In genomic region chr1:29258974-29259801, GRCh38 we compare ENCODE assay signal across 8 cellular contexts. TPM values are rescaled to one million over a fixed set of nuclear protein-coding genes. Genes with fewer than 3 reads are reported as not detected.
DNase-seq lines count a peak whose midpoint lies in the region; ATAC-seq, FAIRE-seq and TF ChIP-seq lines count a peak whose summit lies in the region.

No MANE protein-coding gene starts in this region.

- peak overlapping the region; percentile 69 for H3K4me2 ChIP-seq in K562 (ENCODE audit: insufficient read depth, low read length)
- peak overlapping the region; percentile 69 for H3K4me2 ChIP-seq in keratinocyte (ENCODE audit: control insufficient read depth, extremely low read depth, insufficient read depth, low read depth, low read length)

- peak in 1 of 3 experiments; percentile 41; a peak in 1 of 6 replicates for TF ChIP-seq CTCF in K562 (IDR thresholded peaks at IDR 0.05 in 2 of 3, conservative IDR thresholded peaks at IDR 0.05 in 1 of 3; ENCODE audit: insufficient read depth in 2 of 3, low read depth in 1 of 3, low read length in 3 of 3)
- no peak for TF ChIP-seq CTCF in keratinocyte (optimal IDR thresholded peaks at IDR 0.05 in 1 of 3, IDR thresholded peaks at IDR 0.05 in 1 of 3, conservative IDR thresholded peaks at IDR 0.05 in 1 of 3; ENCODE audit: extremely low read depth in 1 of 3, insufficient read depth in 2 of 3, low read length in 3 of 3)

- peak; percentile 61 for ATAC-seq in K562
- ATAC-seq in stimulated activated naive CD8-positive, alpha-beta T cell treated with anti-CD3 and anti-CD28 coated beads, Interleukin-15, Interleukin-2, amounts not matched to agents 100 U/mL and 50 U/mL, for 24 hours: peak; percentile 32
- ATAC-seq in GM18517 (IDR thresholded peaks at IDR 0.05; ENCODE audit: unreplicated experiment): no peak
- no peak for ATAC-seq in GM19463 (IDR thresholded peaks at IDR 0.05; ENCODE audit: unreplicated experiment)

- peak overlapping the region; percentile 59 for H3K4me3 ChIP-seq in Jurkat, Clone E6-1 (ENCODE audit: low read length)
- peak overlapping the region; percentile 39 for H3K4me3 ChIP-seq in K562
- H3K4me3 ChIP-seq in keratinocyte (ENCODE audit: control insufficient read depth in 2 of 3, extremely low read depth in 1 of 3, insufficient read depth in 2 of 3, low read depth in 1 of 3, low read length in 3 of 3): peak overlapping the region; percentile 41 to 51 (median 49)

- no peaks in the 10 kb centered on the region for H3K36me3 ChIP-seq in K562 (ENCODE audit: control insufficient read depth, insufficient read depth, low read length)
- no peaks in the 10 kb centered on the region for H3K36me3 ChIP-seq in keratinocyte (ENCODE audit: control insufficient read depth in 2 of 2, extremely low read depth in 1 of 2, insufficient read depth in 2 of 2, low read length in 2 of 2)

- peaks cover 8% of the 10 kb centered on the region; the same call in 1 of the 2 replicates for H4K20me1 ChIP-seq in K562 (replicated peaks; ENCODE audit: control insufficient read depth, insufficient read depth, low read length)
- H4K20me1 ChIP-seq in keratinocyte (ENCODE audit: control insufficient read depth, extremely low read depth, insufficient read depth, low read length): no peaks in the 10 kb centered on the region

- peaks cover 23 to 34% of the 10 kb centered on the region in 2 experiments for H3K4me1 ChIP-seq in K562 (replicated peaks in 1 of 2; ENCODE audit: control insufficient read depth in 2 of 2, insufficient read depth in 2 of 2, low read length in 2 of 2)
- H3K4me1 ChIP-seq in keratinocyte (ENCODE audit: control insufficient read depth, extremely low read depth, insufficient read depth, low read length): no peaks in the 10 kb centered on the region

- DNase-seq in Jurkat, Clone E6-1 (ENCODE audit: low read depth, low spot score): peak; percentile 44
- DNase-seq in K562 (ENCODE audit: extremely low read depth in 1 of 4, low spot score in 3 of 4): peak; percentile 20 to 59 (median 46)
- DNase-seq in keratinocyte (ENCODE audit: low read depth, low spot score): no peak
- DNase-seq in stimulated activated naive CD8-positive, alpha-beta T cell treated with anti-CD3 and anti-CD28 coated beads, Interleukin-15, Interleukin-2, amounts not matched to agents 100 U/mL and 50 U/mL, for 24 hours: no peak
- DNase-seq in activated gamma-delta T cell treated with Interleukin-2 at 50 U/mL for 16 hours: no peak
- DNase-seq in mucosa of gallbladder (ENCODE audit: low spot score): no peak

- H3K27ac ChIP-seq in K562 (ENCODE audit: extremely low read depth, low read depth, low read length) (no peak overlapping the region), keratinocyte (ENCODE audit: control insufficient read depth, insufficient read depth, low read length) (no peak overlapping the region)

- no TSS peak for BruUV-seq in K562 (replicated peaks; lab: Mats Ljungman, UMichigan)

- no peak for FAIRE-seq in K562 (lab: Jason Lieb, UNC)
- no peak for FAIRE-seq in keratinocyte (lab: Jason Lieb, UNC)

- 24% methylated on average over 30 of the region's 38 CpGs for WGBS in K562 (ENCODE audit: insufficient coverage, low coverage, missing lambda C conversion rate)

- H3K27me3 ChIP-seq in K562 (ENCODE audit: control insufficient read depth in 2 of 2, insufficient read depth in 2 of 2, low read length in 2 of 2): peaks cover 0 to 12% of the 10 kb centered on the region in 2 experiments; a peak in 3 of 5 replicates
- H3K27me3 ChIP-seq in keratinocyte (ENCODE audit: control insufficient read depth, extremely low read depth, insufficient read depth, low read length): peaks cover 4% of the 10 kb centered on the region

- TF ChIP-seq POLR2A in K562 (conservative IDR thresholded peaks at IDR 0.05): no peak

- dilution Hi-C loops in keratinocyte (cut with MboI; ENCODE audit: extremely low pct_ligation_motif_present, low sequenced_read_pairs): no loop called here

- intact Hi-C loops in K562 (cut with micrococcal nuclease): no loop called here

- TF ChIP-seq RAD21 in K562 (CRISPR knock-in tag; conservative IDR thresholded peaks at IDR 0.05 in 1 of 2, IDR thresholded peaks at IDR 0.05 in 1 of 2): no peak

- H3K79me2 ChIP-seq in K562 (ENCODE audit: control insufficient read depth, insufficient read depth, low read length) (no peaks in the 10 kb centered on the region), keratinocyte (ENCODE audit: control insufficient read depth, insufficient read depth, low read length) (no peaks in the 10 kb centered on the region)

- TF ChIP-seq EP300 in K562 (IDR thresholded peaks at IDR 0.05; ENCODE audit: low read length): no peak

- H3K9me1 ChIP-seq in K562 (ENCODE audit: control insufficient read depth, insufficient read depth, low read length) (no peaks in the 10 kb centered on the region), keratinocyte (ENCODE audit: control insufficient read depth, extremely low read depth, insufficient read depth, low read length) (no peaks in the 10 kb centered on the region)

- in situ Hi-C loops in K562 (cut with MboI): no loop called here

- peak overlapping the region in 1 of 2 experiments; percentile 83; a peak in 2 of 4 replicates for H3K9ac ChIP-seq in K562 (ENCODE audit: insufficient read depth in 1 of 2, low read depth in 2 of 2, low read length in 2 of 2)
- H3K9ac ChIP-seq in keratinocyte (ENCODE audit: control insufficient read depth, extremely low read depth, insufficient read depth, low read length): no peak overlapping the region

- CTCF ChIA-PET in K562 (lab: Yijun Ruan, JAX; ENCODE audit: low intra/inter-chr PET ratio): no interaction called here

- POLR2A ChIA-PET in K562 (lab: Yijun Ruan, JAX): interaction anchor here (0.5 to 2.3 kb wide), 7 partner anchors 8 to 778 kb away, joined by 3 to 7 read pairs (median 4); no protein-coding TSS in a partner anchor

- H2AFZ ChIP-seq in K562 (ENCODE audit: low read depth, low read length) (peak overlapping the region; percentile 88), keratinocyte (ENCODE audit: control insufficient read depth, low read length) (peak overlapping the region; percentile 43)

- H3K9me3 ChIP-seq in K562 (replicated peaks; ENCODE audit: control insufficient read depth, insufficient read depth, low read depth, low read length): no peaks in the 10 kb centered on the region
- no peaks in the 10 kb centered on the region for H3K9me3 ChIP-seq in keratinocyte (ENCODE audit: control insufficient read depth, low read depth, low read length)

RNA-seq across cellular contexts. Expression of gene PTPRU, which starts 22.9 kb away (rescaled TPM):
- 33.3 TPM for polyA plus RNA-seq in Jurkat, Clone E6-1 (2012; ENCODE audit: insufficient read depth, insufficient read length)
- 4.9 and 9.4 TPM in 2 replicates for total RNA-seq in K562 (2011; cell fraction: chromatin; rRNA removed; ENCODE audit: low replicate concordance)
- 10.3 and 12.5 TPM in 2 replicates for total RNA-seq in K562 (2011; cell fraction: nucleolus; rRNA removed)
- 6.5 and 6.9 TPM in 2 replicates for total RNA-seq in K562 (2011; cell fraction: nucleoplasm; rRNA removed)
- 2.9 and 4.3 TPM in 2 replicates for total RNA-seq in K562 (2014; rRNA removed)
- total RNA-seq in K562 (2014; rRNA removed; fragmentation: Illumina TruSeq; extraction: Trizol): 0.22 and 0.44 TPM in 2 replicates
- total RNA-seq in K562 (2015; rRNA removed; fragmentation: Illumina TruSeq; extraction: Trizol): 0.64 and 1.0 TPM in 2 replicates
- total RNA-seq in K562 (2021): 2.7 and 3.1 TPM in 2 replicates
- 0.92 and 4.0 TPM in 2 replicates for polyA plus RNA-seq in K562 (2011; rRNA removed)
- 2.5 and 3.9 TPM in 2 replicates for polyA plus RNA-seq in K562 (2011; cell fraction: cytosol; rRNA removed)
- 6.1 and 10.5 TPM in 2 replicates for polyA plus RNA-seq in K562 (2011; cell fraction: nucleus; rRNA removed)
- polyA plus RNA-seq in K562 (2012): 2.2 and 4.7 TPM in 2 replicates
- polyA plus RNA-seq in K562 (2014; fragmentation: Illumina TruSeq; extraction: Trizol): 1.3 and 1.7 TPM in 2 replicates
- polyA plus RNA-seq in K562 (2014; fragmentation: Nextera tagmentation; extraction: Ambion mirVana): under 1 TPM; 0.01 to 0.03 TPM
- polyA plus RNA-seq in K562 (2014; rRNA removed): 1.5 and 2.5 TPM in 2 replicates
- polyA minus RNA-seq in K562 (2011; rRNA and poly(A)+ RNA removed): 0.91 and 2.5 TPM in 2 replicates
- polyA minus RNA-seq in K562 (2011; cell fraction: cytosol; rRNA and poly(A)+ RNA removed): 1.7 and 6.4 TPM in 2 replicates
- 3.6 and 6.8 TPM in 2 replicates for polyA minus RNA-seq in K562 (2011; cell fraction: nucleus; rRNA and poly(A)+ RNA removed)
- polyA plus RNA-seq in keratinocyte: 4.3 to 6.4 TPM (median 5.4 TPM) in 3 replicates
- polyA plus RNA-seq in keratinocyte (2011; ENCODE audit: low read depth): 2.4 TPM
- polyA plus RNA-seq in keratinocyte (2011; cell fraction: cytosol; rRNA removed): 2.9 and 5.1 TPM in 2 replicates
- 10.8 and 15.2 TPM in 2 replicates for polyA plus RNA-seq in keratinocyte (2011; cell fraction: nucleus; rRNA removed)
- polyA plus RNA-seq in keratinocyte (2012; ENCODE audit: low replicate concordance): 8.9 and 9.2 TPM in 2 replicates
- polyA minus RNA-seq in keratinocyte: 11.0 to 19.3 TPM (median 12.7 TPM) in 3 replicates
- polyA minus RNA-seq in keratinocyte (2011; cell fraction: cytosol; rRNA and poly(A)+ RNA removed): 25.9 TPM
- 26.5 and 27.2 TPM in 2 replicates for polyA minus RNA-seq in keratinocyte (2011; cell fraction: nucleus; rRNA and poly(A)+ RNA removed)
- 17.7 TPM for total RNA-seq in mucosa of gallbladder

RNA-seq across cellular contexts. Expression of gene MECR, which starts 28.5 kb away (rescaled TPM):
- polyA plus RNA-seq in Jurkat, Clone E6-1 (2012; ENCODE audit: insufficient read depth, insufficient read length): 47.2 TPM
- 106 and 162 TPM in 2 replicates for total RNA-seq in K562 (2011; cell fraction: chromatin; rRNA removed; ENCODE audit: low replicate concordance)
- 106 and 111 TPM in 2 replicates for total RNA-seq in K562 (2011; cell fraction: nucleolus; rRNA removed)
- total RNA-seq in K562 (2011; cell fraction: nucleoplasm; rRNA removed): 98.9 and 104 TPM in 2 replicates
- total RNA-seq in K562 (2014; rRNA removed): 42.9 and 48.1 TPM in 2 replicates
- 29.2 and 35.9 TPM in 2 replicates for total RNA-seq in K562 (2014; rRNA removed; fragmentation: Illumina TruSeq; extraction: Trizol)
- 27.5 and 30.4 TPM in 2 replicates for total RNA-seq in K562 (2015; rRNA removed; fragmentation: Illumina TruSeq; extraction: Trizol)
- total RNA-seq in K562 (2021): 48.8 and 51.2 TPM in 2 replicates
- polyA plus RNA-seq in K562 (2011; rRNA removed): 43.7 and 57.2 TPM in 2 replicates
- 46.1 and 47.4 TPM in 2 replicates for polyA plus RNA-seq in K562 (2011; cell fraction: cytosol; rRNA removed)
- polyA plus RNA-seq in K562 (2011; cell fraction: nucleus; rRNA removed): 51.0 and 58.5 TPM in 2 replicates
- 39.0 and 47.8 TPM in 2 replicates for polyA plus RNA-seq in K562 (2012)
- 52.8 and 58.3 TPM in 2 replicates for polyA plus RNA-seq in K562 (2014; fragmentation: Illumina TruSeq; extraction: Trizol)
- 10 to 100 TPM; 10.4 to 18.0 TPM for polyA plus RNA-seq in K562 (2014; fragmentation: Nextera tagmentation; extraction: Ambion mirVana)
- polyA plus RNA-seq in K562 (2014; rRNA removed): 58.6 and 61.2 TPM in 2 replicates
- polyA minus RNA-seq in K562 (2011; rRNA and poly(A)+ RNA removed): 44.6 and 48.9 TPM in 2 replicates
- polyA minus RNA-seq in K562 (2011; cell fraction: cytosol; rRNA and poly(A)+ RNA removed): 25.6 and 31.0 TPM in 2 replicates
- polyA minus RNA-seq in K562 (2011; cell fraction: nucleus; rRNA and poly(A)+ RNA removed): 33.3 and 39.5 TPM in 2 replicates
- polyA plus RNA-seq in keratinocyte: 20.7 to 29.9 TPM (median 23.0 TPM) in 3 replicates
- 11.5 TPM for polyA plus RNA-seq in keratinocyte (2011; ENCODE audit: low read depth)
- 15.7 and 26.5 TPM in 2 replicates for polyA plus RNA-seq in keratinocyte (2011; cell fraction: cytosol; rRNA removed)
- polyA plus RNA-seq in keratinocyte (2011; cell fraction: nucleus; rRNA removed): 22.4 and 28.5 TPM in 2 replicates
- polyA plus RNA-seq in keratinocyte (2012; ENCODE audit: low replicate concordance): 24.1 and 26.0 TPM in 2 replicates
- 20.2 to 34.1 TPM (median 25.2 TPM) in 3 replicates for polyA minus RNA-seq in keratinocyte
- polyA minus RNA-seq in keratinocyte (2011; cell fraction: cytosol; rRNA and poly(A)+ RNA removed): 14.4 TPM
- 11.6 and 13.1 TPM in 2 replicates for polyA minus RNA-seq in keratinocyte (2011; cell fraction: nucleus; rRNA and poly(A)+ RNA removed)
- total RNA-seq in mucosa of gallbladder: 17.4 TPM

Comparison
In these comparisons a context has a peak if more than half of its experiments do, and no peak if none do; other contexts are left out.
1. DNase-seq: peak in Jurkat, Clone E6-1 (single experiment) and K562 (4 of 4); none in keratinocyte (single experiment), stimulated activated naive CD8-positive, alpha-beta T cell treated with anti-CD3 and anti-CD28 coated beads, Interleukin-15, Interleukin-2, amounts not matched to agents 100 U/mL and 50 U/mL, for 24 hours (single experiment), activated gamma-delta T cell treated with Interleukin-2 at 50 U/mL for 16 hours (single experiment) and mucosa of gallbladder (single experiment).
2. ATAC-seq: peak in K562 (single experiment) and stimulated activated naive CD8-positive, alpha-beta T cell treated with anti-CD3 and anti-CD28 coated beads, Interleukin-15, Interleukin-2, amounts not matched to agents 100 U/mL and 50 U/mL, for 24 hours (single experiment); none in GM18517 (single experiment) and GM19463 (single experiment).
3. Peak in every context shown above with its lines, with median percentiles within 50 percentile points of each other: H3K4me3 ChIP-seq.